Comparison of ENCODE assay signal across 1 cellular context in the genomic region with DNA sequence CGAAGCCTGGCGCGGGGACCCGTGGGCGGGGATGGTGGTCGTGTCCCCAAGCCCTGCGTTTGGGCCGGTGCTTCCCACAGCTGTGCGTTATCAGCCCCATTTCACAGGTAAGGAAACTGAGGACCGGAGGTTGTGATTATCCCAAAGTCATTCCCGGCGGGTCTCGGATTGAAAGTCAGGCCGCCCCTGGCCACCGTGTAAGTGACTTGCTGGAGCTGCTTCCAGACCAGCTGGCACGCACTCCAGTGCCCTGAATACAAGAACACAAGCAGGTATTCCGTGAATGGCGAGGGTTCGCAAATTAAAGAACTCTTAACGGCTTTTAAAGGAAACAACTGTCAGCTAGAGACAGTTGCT.
TF ChIP-seq lines count a peak whose summit lies in the region.

No MANE protein-coding gene starts in this region.

TF ChIP-seq in HepG2, 621 proteins besides CTCF, POLR2A, EP300 and RAD21 (continued from another document and continues in another):
- TF ChIP-seq, protein P1, sequence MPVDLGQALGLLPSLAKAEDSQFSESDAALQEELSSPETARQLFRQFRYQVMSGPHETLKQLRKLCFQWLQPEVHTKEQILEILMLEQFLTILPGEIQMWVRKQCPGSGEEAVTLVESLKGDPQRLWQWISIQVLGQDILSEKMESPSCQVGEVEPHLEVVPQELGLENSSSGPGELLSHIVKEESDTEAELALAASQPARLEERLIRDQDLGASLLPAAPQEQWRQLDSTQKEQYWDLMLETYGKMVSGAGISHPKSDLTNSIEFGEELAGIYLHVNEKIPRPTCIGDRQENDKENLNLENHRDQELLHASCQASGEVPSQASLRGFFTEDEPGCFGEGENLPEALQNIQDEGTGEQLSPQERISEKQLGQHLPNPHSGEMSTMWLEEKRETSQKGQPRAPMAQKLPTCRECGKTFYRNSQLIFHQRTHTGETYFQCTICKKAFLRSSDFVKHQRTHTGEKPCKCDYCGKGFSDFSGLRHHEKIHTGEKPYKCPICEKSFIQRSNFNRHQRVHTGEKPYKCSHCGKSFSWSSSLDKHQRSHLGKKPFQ (CRISPR knock-in tag; IDR thresholded peaks at IDR 0.05; ENCODE audit: insufficient replicate concordance): peak; percentile 9
- TF ChIP-seq, protein P2, sequence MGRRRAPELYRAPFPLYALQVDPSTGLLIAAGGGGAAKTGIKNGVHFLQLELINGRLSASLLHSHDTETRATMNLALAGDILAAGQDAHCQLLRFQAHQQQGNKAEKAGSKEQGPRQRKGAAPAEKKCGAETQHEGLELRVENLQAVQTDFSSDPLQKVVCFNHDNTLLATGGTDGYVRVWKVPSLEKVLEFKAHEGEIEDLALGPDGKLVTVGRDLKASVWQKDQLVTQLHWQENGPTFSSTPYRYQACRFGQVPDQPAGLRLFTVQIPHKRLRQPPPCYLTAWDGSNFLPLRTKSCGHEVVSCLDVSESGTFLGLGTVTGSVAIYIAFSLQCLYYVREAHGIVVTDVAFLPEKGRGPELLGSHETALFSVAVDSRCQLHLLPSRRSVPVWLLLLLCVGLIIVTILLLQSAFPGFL (CRISPR knock-in tag; IDR thresholded peaks at IDR 0.05): no peak
- TF ChIP-seq, protein P3, sequence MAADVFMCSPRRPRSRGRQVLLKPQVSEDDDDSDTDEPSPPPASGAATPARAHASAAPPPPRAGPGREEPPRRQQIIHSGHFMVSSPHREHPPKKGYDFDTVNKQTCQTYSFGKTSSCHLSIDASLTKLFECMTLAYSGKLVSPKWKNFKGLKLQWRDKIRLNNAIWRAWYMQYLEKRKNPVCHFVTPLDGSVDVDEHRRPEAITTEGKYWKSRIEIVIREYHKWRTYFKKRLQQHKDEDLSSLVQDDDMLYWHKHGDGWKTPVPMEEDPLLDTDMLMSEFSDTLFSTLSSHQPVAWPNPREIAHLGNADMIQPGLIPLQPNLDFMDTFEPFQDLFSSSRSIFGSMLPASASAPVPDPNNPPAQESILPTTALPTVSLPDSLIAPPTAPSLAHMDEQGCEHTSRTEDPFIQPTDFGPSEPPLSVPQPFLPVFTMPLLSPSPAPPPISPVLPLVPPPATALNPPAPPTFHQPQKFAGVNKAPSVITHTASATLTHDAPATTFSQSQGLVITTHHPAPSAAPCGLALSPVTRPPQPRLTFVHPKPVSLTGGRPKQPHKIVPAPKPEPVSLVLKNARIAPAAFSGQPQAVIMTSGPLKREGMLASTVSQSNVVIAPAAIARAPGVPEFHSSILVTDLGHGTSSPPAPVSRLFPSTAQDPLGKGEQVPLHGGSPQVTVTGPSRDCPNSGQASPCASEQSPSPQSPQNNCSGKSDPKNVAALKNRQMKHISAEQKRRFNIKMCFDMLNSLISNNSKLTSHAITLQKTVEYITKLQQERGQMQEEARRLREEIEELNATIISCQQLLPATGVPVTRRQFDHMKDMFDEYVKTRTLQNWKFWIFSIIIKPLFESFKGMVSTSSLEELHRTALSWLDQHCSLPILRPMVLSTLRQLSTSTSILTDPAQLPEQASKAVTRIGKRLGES (CRISPR knock-in tag; IDR thresholded peaks at IDR 0.05; ENCODE audit: borderline replicate concordance): no peak
- TF ChIP-seq FOXK1 (CRISPR knock-in tag; IDR thresholded peaks at IDR 0.05; ENCODE audit: borderline replicate concordance, low read depth): no peak
- no peak for TF ChIP-seq ZNF773 (CRISPR knock-in tag; IDR thresholded peaks at IDR 0.05; ENCODE audit: borderline replicate concordance)
- TF ChIP-seq STAT5B (CRISPR knock-in tag; IDR thresholded peaks at IDR 0.05): no peak
- no peak for TF ChIP-seq HMG20B (CRISPR knock-in tag; conservative IDR thresholded peaks at IDR 0.05)
- TF ChIP-seq, protein P4, sequence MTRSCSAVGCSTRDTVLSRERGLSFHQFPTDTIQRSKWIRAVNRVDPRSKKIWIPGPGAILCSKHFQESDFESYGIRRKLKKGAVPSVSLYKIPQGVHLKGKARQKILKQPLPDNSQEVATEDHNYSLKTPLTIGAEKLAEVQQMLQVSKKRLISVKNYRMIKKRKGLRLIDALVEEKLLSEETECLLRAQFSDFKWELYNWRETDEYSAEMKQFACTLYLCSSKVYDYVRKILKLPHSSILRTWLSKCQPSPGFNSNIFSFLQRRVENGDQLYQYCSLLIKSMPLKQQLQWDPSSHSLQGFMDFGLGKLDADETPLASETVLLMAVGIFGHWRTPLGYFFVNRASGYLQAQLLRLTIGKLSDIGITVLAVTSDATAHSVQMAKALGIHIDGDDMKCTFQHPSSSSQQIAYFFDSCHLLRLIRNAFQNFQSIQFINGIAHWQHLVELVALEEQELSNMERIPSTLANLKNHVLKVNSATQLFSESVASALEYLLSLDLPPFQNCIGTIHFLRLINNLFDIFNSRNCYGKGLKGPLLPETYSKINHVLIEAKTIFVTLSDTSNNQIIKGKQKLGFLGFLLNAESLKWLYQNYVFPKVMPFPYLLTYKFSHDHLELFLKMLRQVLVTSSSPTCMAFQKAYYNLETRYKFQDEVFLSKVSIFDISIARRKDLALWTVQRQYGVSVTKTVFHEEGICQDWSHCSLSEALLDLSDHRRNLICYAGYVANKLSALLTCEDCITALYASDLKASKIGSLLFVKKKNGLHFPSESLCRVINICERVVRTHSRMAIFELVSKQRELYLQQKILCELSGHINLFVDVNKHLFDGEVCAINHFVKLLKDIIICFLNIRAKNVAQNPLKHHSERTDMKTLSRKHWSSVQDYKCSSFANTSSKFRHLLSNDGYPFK (CRISPR knock-in tag; IDR thresholded peaks at IDR 0.05; ENCODE audit: borderline replicate concordance): no peak
- TF ChIP-seq, protein P5, sequence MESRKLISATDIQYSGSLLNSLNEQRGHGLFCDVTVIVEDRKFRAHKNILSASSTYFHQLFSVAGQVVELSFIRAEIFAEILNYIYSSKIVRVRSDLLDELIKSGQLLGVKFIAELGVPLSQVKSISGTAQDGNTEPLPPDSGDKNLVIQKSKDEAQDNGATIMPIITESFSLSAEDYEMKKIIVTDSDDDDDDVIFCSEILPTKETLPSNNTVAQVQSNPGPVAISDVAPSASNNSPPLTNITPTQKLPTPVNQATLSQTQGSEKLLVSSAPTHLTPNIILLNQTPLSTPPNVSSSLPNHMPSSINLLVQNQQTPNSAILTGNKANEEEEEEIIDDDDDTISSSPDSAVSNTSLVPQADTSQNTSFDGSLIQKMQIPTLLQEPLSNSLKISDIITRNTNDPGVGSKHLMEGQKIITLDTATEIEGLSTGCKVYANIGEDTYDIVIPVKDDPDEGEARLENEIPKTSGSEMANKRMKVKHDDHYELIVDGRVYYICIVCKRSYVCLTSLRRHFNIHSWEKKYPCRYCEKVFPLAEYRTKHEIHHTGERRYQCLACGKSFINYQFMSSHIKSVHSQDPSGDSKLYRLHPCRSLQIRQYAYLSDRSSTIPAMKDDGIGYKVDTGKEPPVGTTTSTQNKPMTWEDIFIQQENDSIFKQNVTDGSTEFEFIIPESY (CRISPR knock-in tag; IDR thresholded peaks at IDR 0.05): no peak
- TF ChIP-seq CC2D1A (CRISPR knock-in tag; IDR thresholded peaks at IDR 0.05): no peak
- TF ChIP-seq ZNF160 (CRISPR knock-in tag; IDR thresholded peaks at IDR 0.05): no peak
- TF ChIP-seq, protein P6, sequence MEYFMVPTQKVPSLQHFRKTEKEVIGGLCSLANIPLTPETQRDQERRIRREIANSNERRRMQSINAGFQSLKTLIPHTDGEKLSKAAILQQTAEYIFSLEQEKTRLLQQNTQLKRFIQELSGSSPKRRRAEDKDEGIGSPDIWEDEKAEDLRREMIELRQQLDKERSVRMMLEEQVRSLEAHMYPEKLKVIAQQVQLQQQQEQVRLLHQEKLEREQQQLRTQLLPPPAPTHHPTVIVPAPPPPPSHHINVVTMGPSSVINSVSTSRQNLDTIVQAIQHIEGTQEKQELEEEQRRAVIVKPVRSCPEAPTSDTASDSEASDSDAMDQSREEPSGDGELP (IDR thresholded peaks at IDR 0.05; ENCODE audit: borderline replicate concordance, low read depth): no peak
- TF ChIP-seq HOXA9 (CRISPR knock-in tag; IDR thresholded peaks at IDR 0.05; ENCODE audit: borderline replicate concordance): no peak
- TF ChIP-seq ZSCAN20 (CRISPR knock-in tag; IDR thresholded peaks at IDR 0.05; ENCODE audit: borderline replicate concordance): no peak
- TF ChIP-seq, protein P7, sequence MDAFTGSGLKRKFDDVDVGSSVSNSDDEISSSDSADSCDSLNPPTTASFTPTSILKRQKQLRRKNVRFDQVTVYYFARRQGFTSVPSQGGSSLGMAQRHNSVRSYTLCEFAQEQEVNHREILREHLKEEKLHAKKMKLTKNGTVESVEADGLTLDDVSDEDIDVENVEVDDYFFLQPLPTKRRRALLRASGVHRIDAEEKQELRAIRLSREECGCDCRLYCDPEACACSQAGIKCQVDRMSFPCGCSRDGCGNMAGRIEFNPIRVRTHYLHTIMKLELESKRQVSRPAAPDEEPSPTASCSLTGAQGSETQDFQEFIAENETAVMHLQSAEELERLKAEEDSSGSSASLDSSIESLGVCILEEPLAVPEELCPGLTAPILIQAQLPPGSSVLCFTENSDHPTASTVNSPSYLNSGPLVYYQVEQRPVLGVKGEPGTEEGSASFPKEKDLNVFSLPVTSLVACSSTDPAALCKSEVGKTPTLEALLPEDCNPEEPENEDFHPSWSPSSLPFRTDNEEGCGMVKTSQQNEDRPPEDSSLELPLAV (CRISPR knock-in tag; conservative IDR thresholded peaks at IDR 0.05; ENCODE audit: low read depth): no peak
- TF ChIP-seq ZNF180 (CRISPR knock-in tag; IDR thresholded peaks at IDR 0.05; ENCODE audit: borderline replicate concordance, low read depth): no peak
- TF ChIP-seq, protein P8, sequence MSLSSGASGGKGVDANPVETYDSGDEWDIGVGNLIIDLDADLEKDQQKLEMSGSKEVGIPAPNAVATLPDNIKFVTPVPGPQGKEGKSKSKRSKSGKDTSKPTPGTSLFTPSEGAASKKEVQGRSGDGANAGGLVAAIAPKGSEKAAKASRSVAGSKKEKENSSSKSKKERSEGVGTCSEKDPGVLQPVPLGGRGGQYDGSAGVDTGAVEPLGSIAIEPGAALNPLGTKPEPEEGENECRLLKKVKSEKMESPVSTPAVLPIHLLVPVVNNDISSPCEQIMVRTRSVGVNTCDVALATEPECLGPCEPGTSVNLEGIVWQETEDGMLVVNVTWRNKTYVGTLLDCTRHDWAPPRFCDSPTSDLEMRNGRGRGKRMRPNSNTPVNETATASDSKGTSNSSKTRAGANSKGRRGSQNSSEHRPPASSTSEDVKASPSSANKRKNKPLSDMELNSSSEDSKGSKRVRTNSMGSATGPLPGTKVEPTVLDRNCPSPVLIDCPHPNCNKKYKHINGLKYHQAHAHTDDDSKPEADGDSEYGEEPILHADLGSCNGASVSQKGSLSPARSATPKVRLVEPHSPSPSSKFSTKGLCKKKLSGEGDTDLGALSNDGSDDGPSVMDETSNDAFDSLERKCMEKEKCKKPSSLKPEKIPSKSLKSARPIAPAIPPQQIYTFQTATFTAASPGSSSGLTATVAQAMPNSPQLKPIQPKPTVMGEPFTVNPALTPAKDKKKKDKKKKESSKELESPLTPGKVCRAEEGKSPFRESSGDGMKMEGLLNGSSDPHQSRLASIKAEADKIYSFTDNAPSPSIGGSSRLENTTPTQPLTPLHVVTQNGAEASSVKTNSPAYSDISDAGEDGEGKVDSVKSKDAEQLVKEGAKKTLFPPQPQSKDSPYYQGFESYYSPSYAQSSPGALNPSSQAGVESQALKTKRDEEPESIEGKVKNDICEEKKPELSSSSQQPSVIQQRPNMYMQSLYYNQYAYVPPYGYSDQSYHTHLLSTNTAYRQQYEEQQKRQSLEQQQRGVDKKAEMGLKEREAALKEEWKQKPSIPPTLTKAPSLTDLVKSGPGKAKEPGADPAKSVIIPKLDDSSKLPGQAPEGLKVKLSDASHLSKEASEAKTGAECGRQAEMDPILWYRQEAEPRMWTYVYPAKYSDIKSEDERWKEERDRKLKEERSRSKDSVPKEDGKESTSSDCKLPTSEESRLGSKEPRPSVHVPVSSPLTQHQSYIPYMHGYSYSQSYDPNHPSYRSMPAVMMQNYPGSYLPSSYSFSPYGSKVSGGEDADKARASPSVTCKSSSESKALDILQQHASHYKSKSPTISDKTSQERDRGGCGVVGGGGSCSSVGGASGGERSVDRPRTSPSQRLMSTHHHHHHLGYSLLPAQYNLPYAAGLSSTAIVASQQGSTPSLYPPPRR (CRISPR knock-in tag; IDR thresholded peaks at IDR 0.05; ENCODE audit: borderline replicate concordance): no peak
- TF ChIP-seq, protein P9, sequence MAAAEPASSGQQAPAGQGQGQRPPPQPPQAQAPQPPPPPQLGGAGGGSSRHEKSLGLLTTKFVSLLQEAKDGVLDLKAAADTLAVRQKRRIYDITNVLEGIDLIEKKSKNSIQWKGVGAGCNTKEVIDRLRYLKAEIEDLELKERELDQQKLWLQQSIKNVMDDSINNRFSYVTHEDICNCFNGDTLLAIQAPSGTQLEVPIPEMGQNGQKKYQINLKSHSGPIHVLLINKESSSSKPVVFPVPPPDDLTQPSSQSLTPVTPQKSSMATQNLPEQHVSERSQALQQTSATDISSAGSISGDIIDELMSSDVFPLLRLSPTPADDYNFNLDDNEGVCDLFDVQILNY (CRISPR knock-in tag; conservative IDR thresholded peaks at IDR 0.05): no peak
- TF ChIP-seq, protein P10, sequence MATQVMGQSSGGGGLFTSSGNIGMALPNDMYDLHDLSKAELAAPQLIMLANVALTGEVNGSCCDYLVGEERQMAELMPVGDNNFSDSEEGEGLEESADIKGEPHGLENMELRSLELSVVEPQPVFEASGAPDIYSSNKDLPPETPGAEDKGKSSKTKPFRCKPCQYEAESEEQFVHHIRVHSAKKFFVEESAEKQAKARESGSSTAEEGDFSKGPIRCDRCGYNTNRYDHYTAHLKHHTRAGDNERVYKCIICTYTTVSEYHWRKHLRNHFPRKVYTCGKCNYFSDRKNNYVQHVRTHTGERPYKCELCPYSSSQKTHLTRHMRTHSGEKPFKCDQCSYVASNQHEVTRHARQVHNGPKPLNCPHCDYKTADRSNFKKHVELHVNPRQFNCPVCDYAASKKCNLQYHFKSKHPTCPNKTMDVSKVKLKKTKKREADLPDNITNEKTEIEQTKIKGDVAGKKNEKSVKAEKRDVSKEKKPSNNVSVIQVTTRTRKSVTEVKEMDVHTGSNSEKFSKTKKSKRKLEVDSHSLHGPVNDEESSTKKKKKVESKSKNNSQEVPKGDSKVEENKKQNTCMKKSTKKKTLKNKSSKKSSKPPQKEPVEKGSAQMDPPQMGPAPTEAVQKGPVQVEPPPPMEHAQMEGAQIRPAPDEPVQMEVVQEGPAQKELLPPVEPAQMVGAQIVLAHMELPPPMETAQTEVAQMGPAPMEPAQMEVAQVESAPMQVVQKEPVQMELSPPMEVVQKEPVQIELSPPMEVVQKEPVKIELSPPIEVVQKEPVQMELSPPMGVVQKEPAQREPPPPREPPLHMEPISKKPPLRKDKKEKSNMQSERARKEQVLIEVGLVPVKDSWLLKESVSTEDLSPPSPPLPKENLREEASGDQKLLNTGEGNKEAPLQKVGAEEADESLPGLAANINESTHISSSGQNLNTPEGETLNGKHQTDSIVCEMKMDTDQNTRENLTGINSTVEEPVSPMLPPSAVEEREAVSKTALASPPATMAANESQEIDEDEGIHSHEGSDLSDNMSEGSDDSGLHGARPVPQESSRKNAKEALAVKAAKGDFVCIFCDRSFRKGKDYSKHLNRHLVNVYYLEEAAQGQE (IDR thresholded peaks at IDR 0.05; ENCODE audit: borderline replicate concordance in 1 of 2, low read depth in 1 of 2, low read length in 2 of 2): no peak
- no peak for TF ChIP-seq HNRNPUL1 (IDR thresholded peaks at IDR 0.05; ENCODE audit: low read depth, low read length)
- TF ChIP-seq NFRKB (IDR thresholded peaks at IDR 0.05): no peak
- TF ChIP-seq, protein P11, sequence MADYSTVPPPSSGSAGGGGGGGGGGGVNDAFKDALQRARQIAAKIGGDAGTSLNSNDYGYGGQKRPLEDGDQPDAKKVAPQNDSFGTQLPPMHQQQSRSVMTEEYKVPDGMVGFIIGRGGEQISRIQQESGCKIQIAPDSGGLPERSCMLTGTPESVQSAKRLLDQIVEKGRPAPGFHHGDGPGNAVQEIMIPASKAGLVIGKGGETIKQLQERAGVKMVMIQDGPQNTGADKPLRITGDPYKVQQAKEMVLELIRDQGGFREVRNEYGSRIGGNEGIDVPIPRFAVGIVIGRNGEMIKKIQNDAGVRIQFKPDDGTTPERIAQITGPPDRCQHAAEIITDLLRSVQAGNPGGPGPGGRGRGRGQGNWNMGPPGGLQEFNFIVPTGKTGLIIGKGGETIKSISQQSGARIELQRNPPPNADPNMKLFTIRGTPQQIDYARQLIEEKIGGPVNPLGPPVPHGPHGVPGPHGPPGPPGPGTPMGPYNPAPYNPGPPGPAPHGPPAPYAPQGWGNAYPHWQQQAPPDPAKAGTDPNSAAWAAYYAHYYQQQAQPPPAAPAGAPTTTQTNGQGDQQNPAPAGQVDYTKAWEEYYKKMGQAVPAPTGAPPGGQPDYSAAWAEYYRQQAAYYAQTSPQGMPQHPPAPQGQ (CRISPR knock-in tag; IDR thresholded peaks at IDR 0.05; ENCODE audit: borderline replicate concordance): no peak
